ENCODE assay signal across 2 cellular contexts in the genomic region with DNA sequence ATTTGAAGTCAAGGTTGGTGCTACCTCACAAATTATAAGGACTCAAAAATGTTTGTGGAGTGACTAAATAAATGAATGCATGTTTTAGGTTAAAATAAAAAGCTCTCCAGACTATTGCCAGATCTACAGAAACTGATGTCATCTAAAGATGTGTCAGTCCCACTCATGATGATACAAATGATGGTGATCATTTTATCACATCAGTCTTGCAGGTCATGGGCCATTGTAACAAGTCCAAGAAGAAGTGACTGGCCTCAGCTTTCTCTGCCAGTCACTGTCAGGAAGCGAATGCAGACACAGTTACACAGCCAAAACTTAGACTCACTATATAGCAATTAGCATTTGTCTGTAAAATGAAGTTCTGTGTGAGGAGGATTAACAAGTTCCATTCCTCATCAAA.
TF ChIP-seq lines count a peak whose summit lies in the region.

No MANE protein-coding gene starts in this region.

TF ChIP-seq in A549, 52 proteins besides CTCF, POLR2A, EP300 and RAD21:
- TF ChIP-seq HOXA7 (CRISPR knock-in tag; IDR thresholded peaks at IDR 0.05) (no peak), CHD2 (IDR thresholded peaks at IDR 0.05; ENCODE audit: low read length, partially characterized antibody) (no peak), FOSL2 (IDR thresholded peaks at IDR 0.05) (no peak), FOSL2 (CRISPR knock-in tag; IDR thresholded peaks at IDR 0.05) (no peak), JUN (IDR thresholded peaks at IDR 0.05) (no peak), ESRRA (IDR thresholded peaks at IDR 0.05; ENCODE audit: borderline replicate concordance, low read length) (no peak), CBX8 (IDR thresholded peaks at IDR 0.05) (no peak), FOXS1 (CRISPR knock-in tag; IDR thresholded peaks at IDR 0.05) (no peak), HES2 (IDR thresholded peaks at IDR 0.05) (no peak), ZC3H11A (IDR thresholded peaks at IDR 0.05) (no peak), ATOH8 (CRISPR knock-in tag; IDR thresholded peaks at IDR 0.05; ENCODE audit: low read depth) (no peak), MAX (IDR thresholded peaks at IDR 0.05) (no peak), EHF (CRISPR knock-in tag; IDR thresholded peaks at IDR 0.05) (no peak), HEYL (CRISPR knock-in tag; IDR thresholded peaks at IDR 0.05) (no peak), HMGXB4 (CRISPR knock-in tag; IDR thresholded peaks at IDR 0.05; ENCODE audit: borderline replicate concordance) (no peak), TFCP2L1 (CRISPR knock-in tag; IDR thresholded peaks at IDR 0.05) (no peak)
- TF ChIP-seq, protein P1, sequence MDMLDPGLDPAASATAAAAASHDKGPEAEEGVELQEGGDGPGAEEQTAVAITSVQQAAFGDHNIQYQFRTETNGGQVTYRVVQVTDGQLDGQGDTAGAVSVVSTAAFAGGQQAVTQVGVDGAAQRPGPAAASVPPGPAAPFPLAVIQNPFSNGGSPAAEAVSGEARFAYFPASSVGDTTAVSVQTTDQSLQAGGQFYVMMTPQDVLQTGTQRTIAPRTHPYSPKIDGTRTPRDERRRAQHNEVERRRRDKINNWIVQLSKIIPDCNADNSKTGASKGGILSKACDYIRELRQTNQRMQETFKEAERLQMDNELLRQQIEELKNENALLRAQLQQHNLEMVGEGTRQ (IDR thresholded peaks at IDR 0.05) = no peak
- TF ChIP-seq, protein P2, sequence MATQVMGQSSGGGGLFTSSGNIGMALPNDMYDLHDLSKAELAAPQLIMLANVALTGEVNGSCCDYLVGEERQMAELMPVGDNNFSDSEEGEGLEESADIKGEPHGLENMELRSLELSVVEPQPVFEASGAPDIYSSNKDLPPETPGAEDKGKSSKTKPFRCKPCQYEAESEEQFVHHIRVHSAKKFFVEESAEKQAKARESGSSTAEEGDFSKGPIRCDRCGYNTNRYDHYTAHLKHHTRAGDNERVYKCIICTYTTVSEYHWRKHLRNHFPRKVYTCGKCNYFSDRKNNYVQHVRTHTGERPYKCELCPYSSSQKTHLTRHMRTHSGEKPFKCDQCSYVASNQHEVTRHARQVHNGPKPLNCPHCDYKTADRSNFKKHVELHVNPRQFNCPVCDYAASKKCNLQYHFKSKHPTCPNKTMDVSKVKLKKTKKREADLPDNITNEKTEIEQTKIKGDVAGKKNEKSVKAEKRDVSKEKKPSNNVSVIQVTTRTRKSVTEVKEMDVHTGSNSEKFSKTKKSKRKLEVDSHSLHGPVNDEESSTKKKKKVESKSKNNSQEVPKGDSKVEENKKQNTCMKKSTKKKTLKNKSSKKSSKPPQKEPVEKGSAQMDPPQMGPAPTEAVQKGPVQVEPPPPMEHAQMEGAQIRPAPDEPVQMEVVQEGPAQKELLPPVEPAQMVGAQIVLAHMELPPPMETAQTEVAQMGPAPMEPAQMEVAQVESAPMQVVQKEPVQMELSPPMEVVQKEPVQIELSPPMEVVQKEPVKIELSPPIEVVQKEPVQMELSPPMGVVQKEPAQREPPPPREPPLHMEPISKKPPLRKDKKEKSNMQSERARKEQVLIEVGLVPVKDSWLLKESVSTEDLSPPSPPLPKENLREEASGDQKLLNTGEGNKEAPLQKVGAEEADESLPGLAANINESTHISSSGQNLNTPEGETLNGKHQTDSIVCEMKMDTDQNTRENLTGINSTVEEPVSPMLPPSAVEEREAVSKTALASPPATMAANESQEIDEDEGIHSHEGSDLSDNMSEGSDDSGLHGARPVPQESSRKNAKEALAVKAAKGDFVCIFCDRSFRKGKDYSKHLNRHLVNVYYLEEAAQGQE (IDR thresholded peaks at IDR 0.05) = no peak

TF ChIP-seq in SK-N-SH, 30 proteins besides CTCF, POLR2A, EP300 and RAD21:
- TF ChIP-seq RCOR1 (IDR thresholded peaks at IDR 0.05; ENCODE audit: low read length) = no peak
- no peak for TF ChIP-seq TCF12 (IDR thresholded peaks at IDR 0.05)
- TF ChIP-seq IRF3 (IDR thresholded peaks at IDR 0.05; ENCODE audit: low read depth, low read length) = no peak
- TF ChIP-seq, protein P1 (IDR thresholded peaks at IDR 0.05; ENCODE audit: borderline replicate concordance, low read depth, low read length) = no peak
